10 cellular contexts compared by ENCODE assay signal in genomic region chr10:129787557-129787956, GRCh38.
"Had no signal": no experiment of that assay in that cellular context is flagged by ENCODE, and none has a peak within 500 bp of the region (broad histone marks: within the 10 kb centered on the region; RNA-seq: fewer than 3 reads in every experiment).

No MANE protein-coding gene starts in this region.

- DNase-seq: H9, HCEC 1CT, HFFc6, IMR-90, KBM-7 had no signal

- H3K9ac ChIP-seq: KMS-11 had no signal

- H3K4me2 ChIP-seq: GM23338, KMS-11 had no signal

- H2AFZ ChIP-seq: GM23338 had no signal

- ATAC-seq: GM23338 had no signal

- FAIRE-seq: H1, H54, HTR-8/SVneo had no signal

- H3K4me3 ChIP-seq: GM23338 had no signal

- H3K27ac ChIP-seq: KMS-11 had no signal
